1 cellular context compared by ENCODE assay signal in the genomic region with DNA sequence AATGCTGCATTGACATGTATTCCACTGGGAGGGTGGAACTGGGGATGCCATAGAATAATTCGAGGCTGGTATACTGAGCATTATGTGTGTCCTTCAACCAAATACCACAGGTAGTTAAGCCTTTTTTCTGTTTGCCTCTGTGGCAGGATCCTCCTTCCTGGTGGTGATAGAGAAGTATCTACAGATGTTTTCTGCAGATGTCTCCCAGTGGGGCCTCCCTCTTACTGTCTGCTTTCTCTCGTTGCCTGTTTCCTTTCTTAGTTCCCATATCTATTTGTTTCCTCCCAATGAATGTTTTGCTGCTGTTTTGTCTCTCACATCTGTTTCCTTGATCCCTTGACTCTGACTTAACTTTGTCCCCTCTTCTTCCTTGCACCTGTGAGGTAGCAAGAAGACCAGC.
TF ChIP-seq lines count a peak whose summit lies in the region.

No MANE protein-coding gene starts in this region.

TF ChIP-seq in H1, 55 proteins besides CTCF, POLR2A, EP300 and RAD21 (continued from another document):
- TF ChIP-seq, protein P1, sequence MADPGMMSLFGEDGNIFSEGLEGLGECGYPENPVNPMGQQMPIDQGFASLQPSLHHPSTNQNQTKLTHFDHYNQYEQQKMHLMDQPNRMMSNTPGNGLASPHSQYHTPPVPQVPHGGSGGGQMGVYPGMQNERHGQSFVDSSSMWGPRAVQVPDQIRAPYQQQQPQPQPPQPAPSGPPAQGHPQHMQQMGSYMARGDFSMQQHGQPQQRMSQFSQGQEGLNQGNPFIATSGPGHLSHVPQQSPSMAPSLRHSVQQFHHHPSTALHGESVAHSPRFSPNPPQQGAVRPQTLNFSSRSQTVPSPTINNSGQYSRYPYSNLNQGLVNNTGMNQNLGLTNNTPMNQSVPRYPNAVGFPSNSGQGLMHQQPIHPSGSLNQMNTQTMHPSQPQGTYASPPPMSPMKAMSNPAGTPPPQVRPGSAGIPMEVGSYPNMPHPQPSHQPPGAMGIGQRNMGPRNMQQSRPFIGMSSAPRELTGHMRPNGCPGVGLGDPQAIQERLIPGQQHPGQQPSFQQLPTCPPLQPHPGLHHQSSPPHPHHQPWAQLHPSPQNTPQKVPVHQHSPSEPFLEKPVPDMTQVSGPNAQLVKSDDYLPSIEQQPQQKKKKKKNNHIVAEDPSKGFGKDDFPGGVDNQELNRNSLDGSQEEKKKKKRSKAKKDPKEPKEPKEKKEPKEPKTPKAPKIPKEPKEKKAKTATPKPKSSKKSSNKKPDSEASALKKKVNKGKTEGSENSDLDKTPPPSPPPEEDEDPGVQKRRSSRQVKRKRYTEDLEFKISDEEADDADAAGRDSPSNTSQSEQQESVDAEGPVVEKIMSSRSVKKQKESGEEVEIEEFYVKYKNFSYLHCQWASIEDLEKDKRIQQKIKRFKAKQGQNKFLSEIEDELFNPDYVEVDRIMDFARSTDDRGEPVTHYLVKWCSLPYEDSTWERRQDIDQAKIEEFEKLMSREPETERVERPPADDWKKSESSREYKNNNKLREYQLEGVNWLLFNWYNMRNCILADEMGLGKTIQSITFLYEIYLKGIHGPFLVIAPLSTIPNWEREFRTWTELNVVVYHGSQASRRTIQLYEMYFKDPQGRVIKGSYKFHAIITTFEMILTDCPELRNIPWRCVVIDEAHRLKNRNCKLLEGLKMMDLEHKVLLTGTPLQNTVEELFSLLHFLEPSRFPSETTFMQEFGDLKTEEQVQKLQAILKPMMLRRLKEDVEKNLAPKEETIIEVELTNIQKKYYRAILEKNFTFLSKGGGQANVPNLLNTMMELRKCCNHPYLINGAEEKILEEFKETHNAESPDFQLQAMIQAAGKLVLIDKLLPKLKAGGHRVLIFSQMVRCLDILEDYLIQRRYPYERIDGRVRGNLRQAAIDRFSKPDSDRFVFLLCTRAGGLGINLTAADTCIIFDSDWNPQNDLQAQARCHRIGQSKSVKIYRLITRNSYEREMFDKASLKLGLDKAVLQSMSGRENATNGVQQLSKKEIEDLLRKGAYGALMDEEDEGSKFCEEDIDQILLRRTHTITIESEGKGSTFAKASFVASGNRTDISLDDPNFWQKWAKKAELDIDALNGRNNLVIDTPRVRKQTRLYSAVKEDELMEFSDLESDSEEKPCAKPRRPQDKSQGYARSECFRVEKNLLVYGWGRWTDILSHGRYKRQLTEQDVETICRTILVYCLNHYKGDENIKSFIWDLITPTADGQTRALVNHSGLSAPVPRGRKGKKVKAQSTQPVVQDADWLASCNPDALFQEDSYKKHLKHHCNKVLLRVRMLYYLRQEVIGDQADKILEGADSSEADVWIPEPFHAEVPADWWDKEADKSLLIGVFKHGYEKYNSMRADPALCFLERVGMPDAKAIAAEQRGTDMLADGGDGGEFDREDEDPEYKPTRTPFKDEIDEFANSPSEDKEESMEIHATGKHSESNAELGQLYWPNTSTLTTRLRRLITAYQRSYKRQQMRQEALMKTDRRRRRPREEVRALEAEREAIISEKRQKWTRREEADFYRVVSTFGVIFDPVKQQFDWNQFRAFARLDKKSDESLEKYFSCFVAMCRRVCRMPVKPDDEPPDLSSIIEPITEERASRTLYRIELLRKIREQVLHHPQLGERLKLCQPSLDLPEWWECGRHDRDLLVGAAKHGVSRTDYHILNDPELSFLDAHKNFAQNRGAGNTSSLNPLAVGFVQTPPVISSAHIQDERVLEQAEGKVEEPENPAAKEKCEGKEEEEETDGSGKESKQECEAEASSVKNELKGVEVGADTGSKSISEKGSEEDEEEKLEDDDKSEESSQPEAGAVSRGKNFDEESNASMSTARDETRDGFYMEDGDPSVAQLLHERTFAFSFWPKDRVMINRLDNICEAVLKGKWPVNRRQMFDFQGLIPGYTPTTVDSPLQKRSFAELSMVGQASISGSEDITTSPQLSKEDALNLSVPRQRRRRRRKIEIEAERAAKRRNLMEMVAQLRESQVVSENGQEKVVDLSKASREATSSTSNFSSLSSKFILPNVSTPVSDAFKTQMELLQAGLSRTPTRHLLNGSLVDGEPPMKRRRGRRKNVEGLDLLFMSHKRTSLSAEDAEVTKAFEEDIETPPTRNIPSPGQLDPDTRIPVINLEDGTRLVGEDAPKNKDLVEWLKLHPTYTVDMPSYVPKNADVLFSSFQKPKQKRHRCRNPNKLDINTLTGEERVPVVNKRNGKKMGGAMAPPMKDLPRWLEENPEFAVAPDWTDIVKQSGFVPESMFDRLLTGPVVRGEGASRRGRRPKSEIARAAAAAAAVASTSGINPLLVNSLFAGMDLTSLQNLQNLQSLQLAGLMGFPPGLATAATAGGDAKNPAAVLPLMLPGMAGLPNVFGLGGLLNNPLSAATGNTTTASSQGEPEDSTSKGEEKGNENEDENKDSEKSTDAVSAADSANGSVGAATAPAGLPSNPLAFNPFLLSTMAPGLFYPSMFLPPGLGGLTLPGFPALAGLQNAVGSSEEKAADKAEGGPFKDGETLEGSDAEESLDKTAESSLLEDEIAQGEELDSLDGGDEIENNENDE (IDR thresholded peaks at IDR 0.05; ENCODE audit: insufficient replicate concordance, low read length), result no peak
- no peak for TF ChIP-seq NANOG (IDR thresholded peaks at IDR 0.05; ENCODE audit: insufficient read depth, low read depth, low read length, poor library complexity, severe bottlenecking)
TF ChIP-seq in H1: peak in this region for 0.
